In the genomic region with DNA sequence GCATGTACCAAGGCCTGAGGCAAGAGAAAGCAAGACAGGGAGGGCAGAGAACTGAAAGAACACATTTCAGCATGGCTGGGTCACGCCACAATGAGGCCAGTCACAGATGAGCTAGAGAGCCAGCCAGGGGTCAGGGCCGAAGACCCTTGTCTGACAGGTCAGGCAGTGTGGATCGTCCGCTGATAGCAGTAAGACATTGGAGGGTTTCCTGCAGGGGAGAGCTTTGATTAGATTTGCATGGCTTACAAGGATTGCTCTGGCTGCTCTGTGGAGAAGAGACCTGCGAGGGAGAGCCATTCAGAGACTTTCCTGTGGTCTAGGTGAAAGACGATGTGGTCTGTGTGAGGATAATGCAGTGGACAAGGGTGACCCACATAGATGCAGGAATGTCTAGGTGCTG, we compare ENCODE assay signal across 25 cellular contexts.
"Had no signal": no experiment of that assay in that cellular context is flagged by ENCODE, and none has a peak within 500 bp of the region (broad histone marks: within the 10 kb centered on the region; RNA-seq: fewer than 3 reads in every experiment).

No MANE protein-coding gene starts in this region.

- H3K27ac ChIP-seq: brain microvascular endothelial cell, esophagus muscularis mucosa, left ventricle myocardium inferior, ovary, right lobe of liver, thoracic aorta, uterus had no signal

- H3K36me3 ChIP-seq: brain microvascular endothelial cell, esophagus muscularis mucosa, left ventricle myocardium inferior, ovary, right lobe of liver, thoracic aorta, uterus had no signal

- DNase-seq: activated CD4-positive, alpha-beta T cell treated with anti-CD3 and anti-CD28 coated beads, Interleukin-2, amount 50 U/mL, for 1 hour; activated CD8-positive, alpha-beta T cell treated with anti-CD3 and anti-CD28 coated beads for 36 hours; activated gamma-delta T cell treated with Interleukin-2 at 50 U/mL for 16 hours; activated naive CD4-positive, alpha-beta T cell treated with anti-CD3 and anti-CD28 coated beads, Interleukin-2, amount 50 U/mL, for 16 hours; activated T-cell treated with anti-CD3 and anti-CD28 coated beads, Interleukin-2, amount 50 U/mL, for 4 hours; amniotic stem cell; brain microvascular endothelial cell; cortex of kidney; foreskin melanocyte; islet precursor cell; left ventricle myocardium inferior; naive thymus-derived CD8-positive, alpha-beta T cell; ovary; right lobe of liver; stimulated activated CD4-positive, alpha-beta T cell treated with anti-CD3 and anti-CD28 coated beads, Interleukin-4, amount 100 ng/mL, for 1 hour; uterus had no signal

- H3K4me1 ChIP-seq: right lobe of liver, uterus had no signal

- H3K4me3 Mint-ChIP-seq: activated CD8-positive, alpha-beta T cell treated with anti-CD3 and anti-CD28 coated beads for 36 hours; activated T-cell treated with anti-CD3 and anti-CD28 coated beads, Interleukin-2, amount 50 U/mL, for 4 hours; activated T-helper 17 cell treated with anti-CD3 and anti-CD28 coated beads, Interleukin-2, amount 50 U/mL, for 72 hours; mesothelial cell of epicardium; naive thymus-derived CD8-positive, alpha-beta T cell; stimulated activated naive CD8-positive, alpha-beta T cell treated with anti-CD3 and anti-CD28 coated beads, Interleukin-15, Interleukin-2, amounts not matched to agents 100 ng/mL and 50 ng/mL, for 24 hours; T-helper 1 cell treated with Interleukin-12 subunit alpha and Interleukin-12 subunit beta and Interleukin-4 antibody, amounts not matched to agents 30 μg/mL and 1 μg/mL, for 36 hours; type B pancreatic cell had no signal

- H3K4me3 ChIP-seq: esophagus muscularis mucosa, left ventricle myocardium inferior, lung, ovary, right lobe of liver, thoracic aorta, uterus had no signal

- ATAC-seq: activated CD8-positive, alpha-beta T cell treated with anti-CD3 and anti-CD28 coated beads for 36 hours; activated T-cell treated with anti-CD3 and anti-CD28 coated beads, Interleukin-2, amount 50 U/mL, for 4 hours; activated T-helper 17 cell treated with anti-CD3 and anti-CD28 coated beads, Interleukin-2, amount 50 U/mL, for 72 hours; naive thymus-derived CD8-positive, alpha-beta T cell; right lobe of liver had no signal

- H3K9me3 ChIP-seq: esophagus muscularis mucosa, left ventricle myocardium inferior, ovary, right lobe of liver, thoracic aorta, uterus had no signal

- H3K9me3 Mint-ChIP-seq: activated CD8-positive, alpha-beta T cell treated with anti-CD3 and anti-CD28 coated beads for 36 hours; activated T-cell treated with anti-CD3 and anti-CD28 coated beads, Interleukin-2, amount 50 U/mL, for 4 hours; activated T-helper 17 cell treated with anti-CD3 and anti-CD28 coated beads, Interleukin-2, amount 50 U/mL, for 72 hours; mesothelial cell of epicardium; naive thymus-derived CD8-positive, alpha-beta T cell; stimulated activated naive CD8-positive, alpha-beta T cell treated with anti-CD3 and anti-CD28 coated beads, Interleukin-15, Interleukin-2, amounts not matched to agents 100 ng/mL and 50 ng/mL, for 24 hours; T-helper 1 cell treated with Interleukin-12 subunit alpha and Interleukin-12 subunit beta and Interleukin-4 antibody, amounts not matched to agents 30 μg/mL and 1 μg/mL, for 36 hours; type B pancreatic cell had no signal

- H3K27me3 ChIP-seq: esophagus muscularis mucosa, ovary, right lobe of liver, uterus had no signal

- H3K36me3 Mint-ChIP-seq: mesothelial cell of epicardium, type B pancreatic cell had no signal

- H3K27ac Mint-ChIP-seq: activated CD8-positive, alpha-beta T cell treated with anti-CD3 and anti-CD28 coated beads for 36 hours; activated T-helper 17 cell treated with anti-CD3 and anti-CD28 coated beads, Interleukin-2, amount 50 U/mL, for 72 hours; mesothelial cell of epicardium; progenitor cell of endocrine pancreas; stimulated activated naive CD8-positive, alpha-beta T cell treated with anti-CD3 and anti-CD28 coated beads, Interleukin-15, Interleukin-2, amounts not matched to agents 100 ng/mL and 50 ng/mL, for 24 hours; T-helper 1 cell treated with Interleukin-12 subunit alpha and Interleukin-12 subunit beta and Interleukin-4 antibody, amounts not matched to agents 30 μg/mL and 1 μg/mL, for 36 hours; type B pancreatic cell had no signal

- H3K27me3 Mint-ChIP-seq: progenitor cell of endocrine pancreas, type B pancreatic cell had no signal
